ENCODE assay signal across 9 cellular contexts in genomic region chr3:101070260-101071121, GRCh38.
DNase-seq lines count a peak whose midpoint lies in the region; ATAC-seq, FAIRE-seq and TF ChIP-seq lines count a peak whose summit lies in the region.
"Had no signal": no experiment of that assay in that cellular context is flagged by ENCODE, and none has a peak within 500 bp of the region (broad histone marks: within the 10 kb centered on the region; RNA-seq: fewer than 3 reads in every experiment).

No MANE protein-coding gene starts in this region.

- H3K9me3 Mint-ChIP-seq in activated CD8-positive, alpha-beta T cell treated with anti-CD3 and anti-CD28 coated beads for 36 hours: no peaks in the 10 kb centered on the region
- H3K9me3 Mint-ChIP-seq in neural crest cell: no peaks in the 10 kb centered on the region

- FAIRE-seq in endothelial cell of umbilical vein (lab: Jason Lieb, UNC): no peak
- FAIRE-seq: colon had no signal

- no peak for TF ChIP-seq POLR2A in HCT116 (IDR thresholded peaks at IDR 0.05; ENCODE audit: borderline replicate concordance, extremely low read depth, insufficient read depth, insufficient read length)
- TF ChIP-seq POLR2A in endothelial cell of umbilical vein (IDR thresholded peaks at IDR 0.05; ENCODE audit: low read depth, low read length): no peak

- RAD21 ChIA-PET in HCT116 (lab: Charles Lee; ENCODE audit: low non-redundant PET in 1 of 2, low total read pairs in 2 of 2, uncharacterized antibody in 2 of 2, unreplicated experiment in 2 of 2): interaction anchor here (1.0 to 1.9 kb wide), 2 partner anchors 126 kb away, joined by 5 to 8 read pairs; no protein-coding TSS in a partner anchor

- no peaks in the 10 kb centered on the region for H3K9me1 ChIP-seq in endothelial cell of umbilical vein (replicated peaks; ENCODE audit: control insufficient read depth, extremely low read depth, insufficient read depth, low read length)

- peaks cover 0 to 16% of the 10 kb centered on the region in 2 experiments; a peak in 1 of 4 replicates for H3K4me1 ChIP-seq in HCT116 (ENCODE audit: control insufficient read depth in 1 of 2, insufficient read depth in 2 of 2, low read length in 2 of 2)
- peaks cover 63% of the 10 kb centered on the region for H3K4me1 ChIP-seq in endothelial cell of umbilical vein (ENCODE audit: control insufficient read depth, extremely low read depth, insufficient read depth, low read length)

- H3K27me3 ChIP-seq in HCT116 (ENCODE audit: insufficient read depth, low read length): no peaks in the 10 kb centered on the region
- no peaks in the 10 kb centered on the region for H3K27me3 ChIP-seq in endothelial cell of umbilical vein (ENCODE audit: control insufficient read depth in 2 of 2, insufficient read depth in 2 of 2, low read length in 2 of 2)

- peak overlapping the region; percentile 97 for H2AFZ ChIP-seq in HCT116 (ENCODE audit: low read depth, low read length, poor library complexity, severe bottlenecking)
- H2AFZ ChIP-seq in endothelial cell of umbilical vein (ENCODE audit: low read depth, low read length): peak overlapping the region; percentile 76

- H3K27me3 Mint-ChIP-seq in activated CD8-positive, alpha-beta T cell treated with anti-CD3 and anti-CD28 coated beads for 36 hours: peaks cover 21% of the 10 kb centered on the region
- H3K27me3 Mint-ChIP-seq in neural crest cell (ENCODE audit: low read depth): no peaks in the 10 kb centered on the region

- POLR2A ChIA-PET in GM10248 (lab: Yijun Ruan, JAX): no interaction called here
- POLR2A ChIA-PET in HCT116 (lab: Charles Lee): no interaction called here
- POLR2A ChIA-PET in activated CD8-positive, alpha-beta T cell treated with anti-CD3 and anti-CD28 coated beads for 36 hours (lab: Charles Lee): no interaction called here
- POLR2A ChIA-PET in endothelial cell of umbilical vein (lab: Charles Lee): no interaction called here

- peak; percentile 69 for TF ChIP-seq RAD21 in HCT116 (IDR thresholded peaks at IDR 0.05; ENCODE audit: low read depth)

- H3K36me3 ChIP-seq in HCT116 (ENCODE audit: control insufficient read depth in 1 of 2, insufficient read depth in 2 of 2, low read length in 2 of 2): no peaks in the 10 kb centered on the region
- H3K36me3 ChIP-seq in endothelial cell of umbilical vein (ENCODE audit: control insufficient read depth in 2 of 2, extremely low read depth in 1 of 2, insufficient read depth in 2 of 2, low read length in 2 of 2): no peaks in the 10 kb centered on the region

- intact Hi-C loops in HCT116 (cut with micrococcal nuclease): loop anchor here (1.0 to 5.0 kb wide), 3 partner anchors 126 to 312 kb away; no protein-coding TSS in a partner anchor
- intact Hi-C loops in activated CD8-positive, alpha-beta T cell treated with anti-CD3 and anti-CD28 coated beads for 36 hours (cut with micrococcal nuclease): loop anchor here (2.0 kb wide), 2 partner anchors 126 to 310 kb away; no protein-coding TSS in a partner anchor
- intact Hi-C loops in endothelial cell of umbilical vein (cut with micrococcal nuclease): loop anchor here (1.0 to 2.0 kb wide), 3 partner anchors 70 to 177 kb away; no protein-coding TSS in a partner anchor

- peak; percentile 52 for DNase-seq in GM10248 (ENCODE audit: extremely low spot score)
- DNase-seq in HCT116 (ENCODE audit: low read depth, low spot score): peak; percentile 57
- peak; percentile 27 for DNase-seq in NCI-H460 (ENCODE audit: extremely low read depth, low read depth)
- DNase-seq in activated CD8-positive, alpha-beta T cell treated with anti-CD3 and anti-CD28 coated beads for 36 hours: peak; percentile 80
- DNase-seq in endothelial cell of umbilical vein (ENCODE audit: low read depth, low spot score): peak; percentile 46
- peak; percentile 18 for DNase-seq in neural crest cell (ENCODE audit: low read depth, low spot score)
- DNase-seq in NCI-H128 (lab: John Stamatoyannopoulos, UW; ENCODE audit: unreplicated experiment): no peak
- DNase-seq in G401 (ENCODE audit: low spot score): no peak

- no peak overlapping the region for H3K4me3 Mint-ChIP-seq in activated CD8-positive, alpha-beta T cell treated with anti-CD3 and anti-CD28 coated beads for 36 hours
- H3K4me3 Mint-ChIP-seq in neural crest cell: no peak overlapping the region

- CTCF ChIA-PET in GM10248 (lab: Yijun Ruan, JAX): interaction anchor here (0.7 to 3.0 kb wide), 13 partner anchors 36 to 620 kb away, joined by 3 to 13 read pairs (median 3); no protein-coding TSS in a partner anchor
- CTCF ChIA-PET in HCT116 (lab: Charles Lee): interaction anchor here (0.6 to 1.9 kb wide), 12 partner anchors 10 to 311 kb away, joined by 3 to 24 read pairs (median 3); partner anchors contain the start of gene ABI3BP
- CTCF ChIA-PET in activated CD8-positive, alpha-beta T cell treated with anti-CD3 and anti-CD28 coated beads for 36 hours (lab: Charles Lee): interaction anchor here (0.6 to 4.9 kb wide), 21 partner anchors 9 to 315 kb away, joined by 3 to 31 read pairs (median 3); no protein-coding TSS in a partner anchor
- CTCF ChIA-PET in endothelial cell of umbilical vein (lab: Charles Lee): interaction anchor here (0.9 to 3.9 kb wide), 14 partner anchors 35 to 608 kb away, joined by 3 to 55 read pairs (median 3); partner anchors contain the start of gene PCNP

- peak; percentile 66 for TF ChIP-seq CTCF in GM10248 (IDR thresholded peaks at IDR 0.05; ENCODE audit: control extremely low read depth, extremely low read depth, low read depth, missing control alignments)
- TF ChIP-seq CTCF in HCT116 (IDR thresholded peaks at IDR 0.05 in 2 of 3, conservative IDR thresholded peaks at IDR 0.05 in 1 of 3; ENCODE audit: borderline replicate concordance in 1 of 3, insufficient read depth in 1 of 3, low read depth in 2 of 3, low read length in 2 of 3): peak; percentile 73 to 95 (median 95); a peak in 5 of 6 replicates
- TF ChIP-seq CTCF in activated CD8-positive, alpha-beta T cell treated with anti-CD3 and anti-CD28 coated beads for 36 hours (IDR thresholded peaks at IDR 0.05): peak; percentile 89
- TF ChIP-seq CTCF in endothelial cell of umbilical vein (IDR thresholded peaks at IDR 0.05; ENCODE audit: extremely low read depth in 1 of 2, insufficient read depth in 1 of 2, low read depth in 1 of 2, low read length in 2 of 2): peak; percentile 55 to 72
- TF ChIP-seq CTCF in neural crest cell (conservative IDR thresholded peaks at IDR 0.05): peak; percentile 72

- in situ Hi-C loops in G401 (cut with HindIII; ENCODE audit: low sequenced_read_pairs): no loop called here

- H3K36me3 Mint-ChIP-seq in activated CD8-positive, alpha-beta T cell treated with anti-CD3 and anti-CD28 coated beads for 36 hours (ENCODE audit: low read depth): no peaks in the 10 kb centered on the region
- H3K36me3 Mint-ChIP-seq in neural crest cell (ENCODE audit: low read depth): no peaks in the 10 kb centered on the region

- dilution Hi-C loops in endothelial cell of umbilical vein (cut with MboI; ENCODE audit: extremely low pct_ligation_motif_present, low sequenced_read_pairs): no loop called here

- H3K79me2 ChIP-seq in HCT116 (ENCODE audit: insufficient read depth, low read length) (no peaks in the 10 kb centered on the region), endothelial cell of umbilical vein (ENCODE audit: control insufficient read depth, insufficient read depth, low read length) (no peaks in the 10 kb centered on the region)

- peak overlapping the region; percentile 30 for H3K4me2 ChIP-seq in HCT116 (ENCODE audit: low read length)
- H3K4me2 ChIP-seq in endothelial cell of umbilical vein (ENCODE audit: insufficient read depth, low read length): peak overlapping the region; percentile 25

- H3K27ac ChIP-seq in HCT116 (ENCODE audit: low read depth, low read length): no peak overlapping the region
- peak overlapping the region; percentile 88 for H3K27ac ChIP-seq in endothelial cell of umbilical vein (ENCODE audit: insufficient read depth, low read depth, low read length)

- H3K9me2 ChIP-seq in HCT116 (ENCODE audit: insufficient read depth): no peaks in the 10 kb centered on the region

- peak; percentile 100 for ATAC-seq in HCT116
- peak; percentile 83 for ATAC-seq in activated CD8-positive, alpha-beta T cell treated with anti-CD3 and anti-CD28 coated beads for 36 hours

- H3K4me3 ChIP-seq in HCT116 (replicated peaks in 1 of 2; ENCODE audit: low read depth in 1 of 2, low read length in 2 of 2): no peak overlapping the region
- no peak overlapping the region for H3K4me3 ChIP-seq in endothelial cell of umbilical vein (replicated peaks in 1 of 3; ENCODE audit: insufficient read depth in 1 of 3, low read depth in 1 of 3, low read length in 3 of 3)

- H3K9ac ChIP-seq in HCT116 (ENCODE audit: low read length): no peak overlapping the region
- no peak overlapping the region for H3K9ac ChIP-seq in endothelial cell of umbilical vein (replicated peaks; ENCODE audit: extremely low read depth, insufficient read depth, low read length)

- no peaks in the 10 kb centered on the region for H3K9me3 ChIP-seq in HCT116 (ENCODE audit: control insufficient read depth in 1 of 2, insufficient read depth in 1 of 2, low read depth in 1 of 2, low read length in 2 of 2)
- H3K9me3 ChIP-seq in endothelial cell of umbilical vein (replicated peaks; ENCODE audit: control insufficient read depth, insufficient read depth, low read length): no peaks in the 10 kb centered on the region

- no TSS peak for BruUV-seq in HCT116 (replicated peaks; lab: Mats Ljungman, UMichigan)
- BruUV-seq in endothelial cell of umbilical vein (replicated peaks; lab: Mats Ljungman, UMichigan): no TSS peak

- no peak overlapping the region for H3K27ac Mint-ChIP-seq in activated CD8-positive, alpha-beta T cell treated with anti-CD3 and anti-CD28 coated beads for 36 hours
- no peak overlapping the region for H3K27ac Mint-ChIP-seq in neural crest cell (ENCODE audit: unreplicated experiment)

- no peaks in the 10 kb centered on the region for H3K4me1 Mint-ChIP-seq in activated CD8-positive, alpha-beta T cell treated with anti-CD3 and anti-CD28 coated beads for 36 hours (ENCODE audit: low read depth)
- H3K4me1 Mint-ChIP-seq in neural crest cell: no peaks in the 10 kb centered on the region

- H4K20me1 ChIP-seq in HCT116 (ENCODE audit: insufficient read depth) (no peaks in the 10 kb centered on the region), endothelial cell of umbilical vein (replicated peaks; ENCODE audit: control insufficient read depth, extremely low read depth, insufficient read depth, low read length) (no peaks in the 10 kb centered on the region)

TF ChIP-seq in HCT116, 20 proteins besides CTCF, POLR2A, EP300 and RAD21 (continues in another document):
- TF ChIP-seq ELF1 (IDR thresholded peaks at IDR 0.05; ENCODE audit: borderline replicate concordance, low read depth) (no peak), EZH2phosphoT487 (IDR thresholded peaks at IDR 0.05; ENCODE audit: borderline replicate concordance) (no peak)

TF ChIP-seq in endothelial cell of umbilical vein, 7 proteins besides CTCF, POLR2A, EP300 and RAD21:
- TF ChIP-seq GATA2 (IDR thresholded peaks at IDR 0.05; ENCODE audit: insufficient read depth, insufficient read length, low read depth, low read length): peak; percentile 11
- TF ChIP-seq JUN (IDR thresholded peaks at IDR 0.05; ENCODE audit: borderline replicate concordance, insufficient read depth, insufficient read length, low read depth): no peak
- TF ChIP-seq MYC (IDR thresholded peaks at IDR 0.05; ENCODE audit: low read depth, low read length): peak; percentile 36
TF ChIP-seq in endothelial cell of umbilical vein: peak in this region for 2.

Comparison
In these comparisons a context has a peak if more than half of its experiments do, and no peak if none do; other contexts are left out.
1. DNase-seq: peak in GM10248 (single experiment), HCT116 (single experiment), NCI-H460 (single experiment), activated CD8-positive, alpha-beta T cell treated with anti-CD3 and anti-CD28 coated beads for 36 hours (single experiment), endothelial cell of umbilical vein (single experiment) and neural crest cell (single experiment); none in NCI-H128 (single experiment) and G401 (single experiment).
2. Peak in every context shown above with its lines, with median percentiles within 50 percentile points of each other: CTCF ChIP-seq.